In the genomic region with DNA sequence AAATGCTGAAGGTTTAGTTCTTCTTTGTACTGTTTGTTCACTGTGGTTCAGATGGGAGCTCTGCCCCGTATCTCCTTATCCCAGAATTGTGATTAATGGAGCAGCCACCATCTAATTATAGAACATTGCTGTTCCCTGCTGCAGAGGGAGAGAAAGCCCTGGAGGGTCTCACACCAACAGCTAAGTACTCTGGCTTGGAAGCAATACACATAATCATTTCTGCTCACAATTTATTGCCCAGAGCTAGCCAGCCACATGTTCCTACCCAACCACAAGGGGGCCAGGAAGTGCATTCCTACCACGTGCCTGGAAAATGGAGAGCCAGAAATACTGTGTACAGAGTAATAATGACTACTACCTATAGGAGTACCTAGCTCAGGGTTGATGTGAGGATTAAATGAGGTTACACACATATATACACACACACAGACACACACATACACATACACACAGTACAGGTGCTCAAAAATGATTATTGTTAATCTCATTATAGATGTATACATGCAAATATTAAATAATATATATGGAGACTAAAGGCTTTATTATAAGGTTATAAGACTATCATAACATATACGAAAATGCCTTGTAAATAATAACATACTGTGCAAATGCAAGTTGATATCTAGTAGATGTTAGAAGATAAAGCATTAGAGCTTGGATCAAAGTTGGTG, we compare ENCODE assay signal across 9 cellular contexts. TPM values are rescaled to one million over a fixed set of nuclear protein-coding genes. Genes with fewer than 3 reads are reported as not detected.
DNase-seq lines count a peak whose midpoint lies in the region; ATAC-seq and TF ChIP-seq lines count a peak whose summit lies in the region.
"Had no signal": no experiment of that assay in that cellular context is flagged by ENCODE, and none has a peak within 500 bp of the region (broad histone marks: within the 10 kb centered on the region; RNA-seq: fewer than 3 reads in every experiment).

No MANE protein-coding gene starts in this region.

- H3K4me1 Mint-ChIP-seq in activated CD4-positive, alpha-beta memory T cell treated with anti-CD3 and anti-CD28 coated beads for 36 hours (ENCODE audit: low read depth), result no peaks in the 10 kb centered on the region
- H3K4me1 Mint-ChIP-seq: activated T-helper 17 cell treated with anti-CD3 and anti-CD28 coated beads, Interleukin-2, amount 50 U/mL, for 72 hours had no signal

- H2AFZ ChIP-seq in hepatocyte, result no peak overlapping the region

- peaks cover 32% of the 10 kb centered on the region for H3K27me3 Mint-ChIP-seq in activated CD4-positive, alpha-beta memory T cell treated with anti-CD3 and anti-CD28 coated beads for 36 hours

- TF ChIP-seq CTCF in AG04449 (IDR thresholded peaks at IDR 0.05; ENCODE audit: insufficient read depth, low read length, missing control alignments) (peak; percentile 39), HEK293 (tag by site-specific recombination; IDR thresholded peaks at IDR 0.05) (peak; percentile 42; the same call in 1 of the 2 replicates), WI38 (IDR thresholded peaks at IDR 0.05; ENCODE audit: low read depth, low read length) (peak; percentile 34; the same call in 1 of the 2 replicates), hepatocyte (IDR thresholded peaks at IDR 0.05; ENCODE audit: poor library complexity) (peak; percentile 29)

- no peaks in the 10 kb centered on the region for H3K27me3 ChIP-seq in hepatocyte

- H3K4me3 ChIP-seq in AG04449 (ENCODE audit: low read depth, low read length) (no peak overlapping the region), HEK293 (ENCODE audit: low read depth, low read length) (no peak overlapping the region), WI38 (ENCODE audit: low read depth, low read length) (no peak overlapping the region), hepatocyte (no peak overlapping the region)

- 49% methylated on average over 3 of the region's 3 CpGs for WGBS in hepatocyte (ENCODE audit: low lambda C conversion rate, missing lambda C conversion rate)

- peaks cover 3% of the 10 kb centered on the region for H3K79me2 ChIP-seq in hepatocyte

- POLR2A ChIA-PET in AG04449 (lab: Yijun Ruan, JAX) (no interaction called here), HEK293 (lab: Yijun Ruan, JAX) (interaction anchor here (1.1 kb wide), 1 partner anchor 48 kb away, joined by 3 read pairs; no protein-coding TSS in a partner anchor)
- POLR2A ChIA-PET in activated CD4-positive, alpha-beta memory T cell treated with anti-CD3 and anti-CD28 coated beads for 36 hours (lab: Charles Lee), result no interaction called here

- no peak overlapping the region for H3K4me3 Mint-ChIP-seq in activated CD4-positive, alpha-beta memory T cell treated with anti-CD3 and anti-CD28 coated beads for 36 hours
- H3K4me3 Mint-ChIP-seq: activated T-helper 17 cell treated with anti-CD3 and anti-CD28 coated beads, Interleukin-2, amount 50 U/mL, for 72 hours had no signal

- H3K27ac Mint-ChIP-seq in activated CD4-positive, alpha-beta memory T cell treated with anti-CD3 and anti-CD28 coated beads for 36 hours, result no peak overlapping the region
- H3K27ac Mint-ChIP-seq: activated T-helper 17 cell treated with anti-CD3 and anti-CD28 coated beads, Interleukin-2, amount 50 U/mL, for 72 hours had no signal

- H3K27ac ChIP-seq in HEK293 (ENCODE audit: extremely low read depth, low read depth, low read length) (no peak overlapping the region), hepatocyte (no peak overlapping the region)

- no peaks in the 10 kb centered on the region for H4K20me1 ChIP-seq in hepatocyte (ENCODE audit: insufficient read depth, poor library complexity, severe bottlenecking)

- CTCF ChIA-PET in AG04449 (lab: Yijun Ruan, JAX) (interaction anchor here (0.8 to 4.9 kb wide), 9 partner anchors 9 to 410 kb away, joined by 3 to 34 read pairs (median 8); no protein-coding TSS in a partner anchor), HEK293 (lab: Yijun Ruan, JAX) (interaction anchor here (0.5 to 3.4 kb wide), 19 partner anchors 8 to 876 kb away, joined by 3 to 28 read pairs (median 3); no protein-coding TSS in a partner anchor)
- CTCF ChIA-PET in activated CD4-positive, alpha-beta memory T cell treated with anti-CD3 and anti-CD28 coated beads for 36 hours (lab: Charles Lee), result interaction anchor here (1.0 to 1.1 kb wide), 3 partner anchors 8 to 410 kb away, joined by 3 read pairs; no protein-coding TSS in a partner anchor

- no peaks in the 10 kb centered on the region for H3K36me3 Mint-ChIP-seq in activated CD4-positive, alpha-beta memory T cell treated with anti-CD3 and anti-CD28 coated beads for 36 hours

- no peak overlapping the region for H3K4me2 ChIP-seq in hepatocyte

- ATAC-seq in GM21528 (IDR thresholded peaks at IDR 0.05; ENCODE audit: low FRiP score, unreplicated experiment), result no peak
- ATAC-seq: activated T-helper 17 cell treated with anti-CD3 and anti-CD28 coated beads, Interleukin-2, amount 50 U/mL, for 72 hours had no signal

- intact Hi-C loops in activated CD4-positive, alpha-beta memory T cell treated with anti-CD3 and anti-CD28 coated beads for 36 hours (cut with micrococcal nuclease), result no loop called here

- H3K4me1 ChIP-seq in HEK293 (ENCODE audit: control insufficient read depth, insufficient read depth, low read length), result peaks cover 12% of the 10 kb centered on the region
- H3K4me1 ChIP-seq in hepatocyte (ENCODE audit: insufficient read depth), result no peaks in the 10 kb centered on the region

- H3K36me3 ChIP-seq in HEK293 (ENCODE audit: control insufficient read depth in 2 of 2, insufficient read depth in 1 of 2, low read length in 2 of 2) (no peaks in the 10 kb centered on the region; a peak in 1 of 3 replicates), hepatocyte (replicated peaks; ENCODE audit: insufficient read depth, low read depth) (no peaks in the 10 kb centered on the region)

- DNase-seq in AG04449 (ENCODE audit: low read depth, low spot score) (no peak), hepatocyte (ENCODE audit: low spot score) (peak; percentile 13), SKM-1 treated with dmso at 0.1 percent for 144 hours (lab: John Stamatoyannopoulos, UW; ENCODE audit: unreplicated experiment) (no peak)
- no peak for DNase-seq in central memory CD4-positive, alpha-beta T cell
- no peak for DNase-seq in activated CD4-positive, alpha-beta memory T cell treated with anti-CD3 and anti-CD28 coated beads for 36 hours

- H3K9me3 Mint-ChIP-seq in activated CD4-positive, alpha-beta memory T cell treated with anti-CD3 and anti-CD28 coated beads for 36 hours, result no peaks in the 10 kb centered on the region

- no peaks in the 10 kb centered on the region for H3K9me2 ChIP-seq in hepatocyte (replicated peaks; ENCODE audit: insufficient read depth)

- no peaks in the 10 kb centered on the region; the same call in 1 of the 2 replicates for H3K9me3 ChIP-seq in HEK293 (ENCODE audit: control insufficient read depth, insufficient read depth, low read depth, low read length)
- no peaks in the 10 kb centered on the region for H3K9me3 ChIP-seq in hepatocyte (ENCODE audit: low read depth)

TF ChIP-seq in HEK293, 187 proteins besides CTCF, POLR2A, EP300 and RAD21 (continues in another document):
- TF ChIP-seq ZNF157 (tag by site-specific recombination; IDR thresholded peaks at IDR 0.05), result no peak
- no peak for TF ChIP-seq ZNF366 (tag by site-specific recombination; conservative IDR thresholded peaks at IDR 0.05)
- TF ChIP-seq ZNF133 (tag by site-specific recombination; IDR thresholded peaks at IDR 0.05), result no peak
- no peak for TF ChIP-seq ZNF24 (tag by site-specific recombination; IDR thresholded peaks at IDR 0.05)
- 0 out of 2 replicates have a peak, but pooled peaks have one; percentile 27 for TF ChIP-seq ZNF341 (tag by site-specific recombination; IDR thresholded peaks at IDR 0.05; ENCODE audit: low read depth)
- TF ChIP-seq, protein P1, sequence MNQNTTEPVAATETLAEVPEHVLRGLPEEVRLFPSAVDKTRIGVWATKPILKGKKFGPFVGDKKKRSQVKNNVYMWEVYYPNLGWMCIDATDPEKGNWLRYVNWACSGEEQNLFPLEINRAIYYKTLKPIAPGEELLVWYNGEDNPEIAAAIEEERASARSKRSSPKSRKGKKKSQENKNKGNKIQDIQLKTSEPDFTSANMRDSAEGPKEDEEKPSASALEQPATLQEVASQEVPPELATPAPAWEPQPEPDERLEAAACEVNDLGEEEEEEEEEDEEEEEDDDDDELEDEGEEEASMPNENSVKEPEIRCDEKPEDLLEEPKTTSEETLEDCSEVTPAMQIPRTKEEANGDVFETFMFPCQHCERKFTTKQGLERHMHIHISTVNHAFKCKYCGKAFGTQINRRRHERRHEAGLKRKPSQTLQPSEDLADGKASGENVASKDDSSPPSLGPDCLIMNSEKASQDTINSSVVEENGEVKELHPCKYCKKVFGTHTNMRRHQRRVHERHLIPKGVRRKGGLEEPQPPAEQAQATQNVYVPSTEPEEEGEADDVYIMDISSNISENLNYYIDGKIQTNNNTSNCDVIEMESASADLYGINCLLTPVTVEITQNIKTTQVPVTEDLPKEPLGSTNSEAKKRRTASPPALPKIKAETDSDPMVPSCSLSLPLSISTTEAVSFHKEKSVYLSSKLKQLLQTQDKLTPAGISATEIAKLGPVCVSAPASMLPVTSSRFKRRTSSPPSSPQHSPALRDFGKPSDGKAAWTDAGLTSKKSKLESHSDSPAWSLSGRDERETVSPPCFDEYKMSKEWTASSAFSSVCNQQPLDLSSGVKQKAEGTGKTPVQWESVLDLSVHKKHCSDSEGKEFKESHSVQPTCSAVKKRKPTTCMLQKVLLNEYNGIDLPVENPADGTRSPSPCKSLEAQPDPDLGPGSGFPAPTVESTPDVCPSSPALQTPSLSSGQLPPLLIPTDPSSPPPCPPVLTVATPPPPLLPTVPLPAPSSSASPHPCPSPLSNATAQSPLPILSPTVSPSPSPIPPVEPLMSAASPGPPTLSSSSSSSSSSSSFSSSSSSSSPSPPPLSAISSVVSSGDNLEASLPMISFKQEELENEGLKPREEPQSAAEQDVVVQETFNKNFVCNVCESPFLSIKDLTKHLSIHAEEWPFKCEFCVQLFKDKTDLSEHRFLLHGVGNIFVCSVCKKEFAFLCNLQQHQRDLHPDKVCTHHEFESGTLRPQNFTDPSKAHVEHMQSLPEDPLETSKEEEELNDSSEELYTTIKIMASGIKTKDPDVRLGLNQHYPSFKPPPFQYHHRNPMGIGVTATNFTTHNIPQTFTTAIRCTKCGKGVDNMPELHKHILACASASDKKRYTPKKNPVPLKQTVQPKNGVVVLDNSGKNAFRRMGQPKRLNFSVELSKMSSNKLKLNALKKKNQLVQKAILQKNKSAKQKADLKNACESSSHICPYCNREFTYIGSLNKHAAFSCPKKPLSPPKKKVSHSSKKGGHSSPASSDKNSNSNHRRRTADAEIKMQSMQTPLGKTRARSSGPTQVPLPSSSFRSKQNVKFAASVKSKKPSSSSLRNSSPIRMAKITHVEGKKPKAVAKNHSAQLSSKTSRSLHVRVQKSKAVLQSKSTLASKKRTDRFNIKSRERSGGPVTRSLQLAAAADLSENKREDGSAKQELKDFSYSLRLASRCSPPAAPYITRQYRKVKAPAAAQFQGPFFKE (tag by site-specific recombination; IDR thresholded peaks at IDR 0.05; ENCODE audit: borderline replicate concordance), result no peak

RNA-seq across cellular contexts. Expression of gene MSRB3, which starts 22.3 kb away (rescaled TPM):
- total RNA-seq in hepatocyte, result 17.1 and 19.2 TPM in 2 replicates
- polyA plus RNA-seq in hepatocyte, result 16.9 and 17.1 TPM in 2 replicates
- not detected for total RNA-seq in activated CD4-positive, alpha-beta memory T cell treated with anti-CD3 and anti-CD28 coated beads for 36 hours
- total RNA-seq: activated T-helper 17 cell treated with anti-CD3 and anti-CD28 coated beads, Interleukin-2, amount 50 U/mL, for 72 hours had no signal

Comparison
In these comparisons a context has a peak if more than half of its experiments do, and no peak if none do; other contexts are left out.
1. RNA of gene MSRB3, which starts 22.3 kb away (total RNA-seq): 17.1 to 19.2 TPM in hepatocyte; not detected in activated CD4-positive, alpha-beta memory T cell treated with anti-CD3 and anti-CD28 coated beads for 36 hours; every median in the first group is over 10 times any median in the second.
2. Peak in every context shown above with its lines, with median percentiles within 50 percentile points of each other: CTCF ChIP-seq.